1 cellular context compared by ENCODE assay signal in genomic region chr6:26087284-26088115, GRCh38.
A peak's percentile ranks its signal among the peaks of the same experiment; 100 is the strongest.
TF ChIP-seq lines count a peak whose summit lies in the region.

Gene HFE, plus strand, starts transcription at chr6:26087429. Its CDS starts 12 bp downstream, at chr6:26087441.

TF ChIP-seq in K562, 482 proteins besides CTCF, POLR2A, EP300 and RAD21 (continued from another document):
- TF ChIP-seq ZNF143 (CRISPR knock-in tag; IDR thresholded peaks at IDR 0.05) (no peak), FOXK1 (CRISPR knock-in tag; IDR thresholded peaks at IDR 0.05; ENCODE audit: borderline replicate concordance) (no peak), PATZ1 (CRISPR knock-in tag; IDR thresholded peaks at IDR 0.05; ENCODE audit: borderline replicate concordance) (no peak), ZNF609 (CRISPR knock-in tag; IDR thresholded peaks at IDR 0.05; ENCODE audit: borderline replicate concordance) (no peak; the same call in 1 of the 2 replicates), ZNF668 (CRISPR knock-in tag; IDR thresholded peaks at IDR 0.05) (no peak), YY1 (IDR thresholded peaks at IDR 0.05; ENCODE audit: borderline replicate concordance in 1 of 3, control insufficient read depth in 1 of 3, extremely low read depth in 1 of 3, insufficient read depth in 3 of 3, insufficient read length in 1 of 3, insufficient replicate concordance in 2 of 3, low read depth in 1 of 3, low read length in 2 of 3) (peak in 1 of 3 experiments; percentile 38), CUX1 (CRISPR knock-in tag; IDR thresholded peaks at IDR 0.05) (no peak; the same call in 1 of the 2 replicates), RB1 (IDR thresholded peaks at IDR 0.05; ENCODE audit: low read depth) (no peak), ZNF184 (CRISPR knock-in tag; IDR thresholded peaks at IDR 0.05) (no peak), RBM17 (IDR thresholded peaks at IDR 0.05; ENCODE audit: borderline replicate concordance, low read depth, low read length) (no peak), ZNF445 (CRISPR knock-in tag; IDR thresholded peaks at IDR 0.05; ENCODE audit: low read depth) (no peak), ZNF780A (CRISPR knock-in tag; IDR thresholded peaks at IDR 0.05) (no peak), CBX3 (IDR thresholded peaks at IDR 0.05; ENCODE audit: borderline replicate concordance in 1 of 2, low read length in 2 of 2) (no peak), NCOA4 (IDR thresholded peaks at IDR 0.05; ENCODE audit: partially characterized antibody) (no peak), NKRF (IDR thresholded peaks at IDR 0.05; ENCODE audit: borderline replicate concordance) (no peak), ZNF512 (tag; IDR thresholded peaks at IDR 0.05) (no peak), NFIX (CRISPR knock-in tag; IDR thresholded peaks at IDR 0.05; ENCODE audit: low read depth) (no peak), ZBTB7A (IDR thresholded peaks at IDR 0.05; ENCODE audit: borderline replicate concordance, control insufficient read depth, low read depth, low read length) (peak; percentile 89; the same call in 1 of the 2 replicates), ZBTB12 (CRISPR knock-in tag; IDR thresholded peaks at IDR 0.05) (peak; percentile 26; the same call in 1 of the 2 replicates), CBX1 (IDR thresholded peaks at IDR 0.05; ENCODE audit: low read depth) (peak; percentile 55; the same call in 1 of the 2 replicates), TEAD4 (IDR thresholded peaks at IDR 0.05; ENCODE audit: low read length) (no peak), TEAD4 (CRISPR knock-in tag; IDR thresholded peaks at IDR 0.05; ENCODE audit: borderline replicate concordance) (no peak), GTF2E2 (tag; IDR thresholded peaks at IDR 0.05) (0 out of 2 replicates have a peak, but pooled peaks have one; percentile 51), DPF2 (IDR thresholded peaks at IDR 0.05) (peak; percentile 62), KLF6 (CRISPR knock-in tag; IDR thresholded peaks at IDR 0.05; ENCODE audit: borderline replicate concordance) (no peak), CHD2 (IDR thresholded peaks at IDR 0.05; ENCODE audit: low read depth, low read length) (no peak), STAG1 (CRISPR knock-in tag; IDR thresholded peaks at IDR 0.05; ENCODE audit: borderline replicate concordance) (no peak), ZNF280A (IDR thresholded peaks at IDR 0.05; ENCODE audit: low read depth, partially characterized antibody) (no peak), CXXC5 (CRISPR knock-in tag; IDR thresholded peaks at IDR 0.05) (peak; percentile 85), HCFC1 (IDR thresholded peaks at IDR 0.05; ENCODE audit: low read depth, low read length) (peak; percentile 39), MYBL2 (IDR thresholded peaks at IDR 0.05; ENCODE audit: low read depth) (no peak), MYBL2 (CRISPR knock-in tag; IDR thresholded peaks at IDR 0.05; ENCODE audit: borderline replicate concordance) (no peak), CBFA2T3 (IDR thresholded peaks at IDR 0.05) (no peak), HMG20B (CRISPR knock-in tag; IDR thresholded peaks at IDR 0.05) (no peak)
TF ChIP-seq in K562: peak in this region for 112.
